In genomic region chr16:11372073-11372923, GRCh38 we compare ENCODE assay signal across 15 cellular contexts. TPM values are rescaled to one million over a fixed set of nuclear protein-coding genes. Genes with fewer than 3 reads are reported as not detected.
DNase-seq lines count a peak whose midpoint lies in the region; ATAC-seq and TF ChIP-seq lines count a peak whose summit lies in the region.
"Had no signal": no experiment of that assay in that cellular context is flagged by ENCODE, and none has a peak within 500 bp of the region (broad histone marks: within the 10 kb centered on the region; RNA-seq: fewer than 3 reads in every experiment).

No MANE protein-coding gene starts in this region.

- H3K4me1 Mint-ChIP-seq in GM23338 (peaks cover 16% of the 10 kb centered on the region), brain (peaks cover 31% of the 10 kb centered on the region), nephron (peaks cover 31% of the 10 kb centered on the region)

- intact Hi-C loops in A673 (cut with micrococcal nuclease; ENCODE audit: unreplicated experiment) = no loop called here

- H3K36me3 Mint-ChIP-seq in GM23338 (ENCODE audit: low read depth) = no peaks in the 10 kb centered on the region
- no peaks in the 10 kb centered on the region for H3K36me3 Mint-ChIP-seq in brain
- no peaks in the 10 kb centered on the region for H3K36me3 Mint-ChIP-seq in nephron (ENCODE audit: low read depth)

- H3K27me3 Mint-ChIP-seq in GM23338 (ENCODE audit: insufficient read depth, low read depth, poor library complexity) (peaks cover 6% of the 10 kb centered on the region), brain (peaks cover 2% of the 10 kb centered on the region), nephron (ENCODE audit: low read depth) (no peaks in the 10 kb centered on the region)

- POLR2A ChIA-PET in A673 (lab: Charles Lee; ENCODE audit: low non-redundant PET) = no interaction called here

- no peak overlapping the region for H3K4me3 Mint-ChIP-seq in GM23338
- H3K4me3 Mint-ChIP-seq in brain = no peak overlapping the region
- no peak overlapping the region for H3K4me3 Mint-ChIP-seq in nephron
- H3K4me3 Mint-ChIP-seq: activated T-helper 1 cell treated with anti-CD3 and anti-CD28 coated beads, Interleukin-12 subunit alpha, Interleukin-12 subunit beta, Interleukin-2, Interleukin-4 antibody, amounts not matched to agents 30 ng/mL and 10 ng/mL and 1 ng/mL, durations not matched to agents 14 hours and 24 hours and 36 hours had no signal

- H3K4me3 ChIP-seq in A673 (ENCODE audit: low read depth, low read length, poor library complexity, severe bottlenecking) (no peak overlapping the region), GM23338 (no peak overlapping the region)
- H3K4me3 ChIP-seq: esophagus squamous epithelium, GM12878, right lobe of liver had no signal

- H3F3A ChIP-seq in GM23338 (replicated peaks; ENCODE audit: low read depth) = peaks cover 5% of the 10 kb centered on the region; the same call in 1 of the 2 replicates

- H3K36me3 ChIP-seq in A673 (ENCODE audit: insufficient read depth, low read length, poor library complexity, severe bottlenecking) (no peaks in the 10 kb centered on the region), GM23338 (ENCODE audit: insufficient read depth) (no peaks in the 10 kb centered on the region)
- H3K36me3 ChIP-seq: esophagus squamous epithelium, right lobe of liver had no signal

- no peak overlapping the region for H3K27ac Mint-ChIP-seq in GM23338
- H3K27ac Mint-ChIP-seq in brain = peak overlapping the region in 3 of 5 experiments; percentile 40 to 87 (median 59)
- H3K27ac Mint-ChIP-seq in nephron = peak overlapping the region; percentile 86 to 90 (median 87)
- H3K27ac Mint-ChIP-seq: activated T-helper 1 cell treated with anti-CD3 and anti-CD28 coated beads, Interleukin-12 subunit alpha, Interleukin-12 subunit beta, Interleukin-2, Interleukin-4 antibody, amounts not matched to agents 30 ng/mL and 10 ng/mL and 1 ng/mL, durations not matched to agents 14 hours and 24 hours and 36 hours had no signal

- no peaks in the 10 kb centered on the region for H3K9me2 ChIP-seq in GM23338 (ENCODE audit: insufficient read depth)

- BruUV-seq in A673 (replicated peaks; lab: Mats Ljungman, UMichigan) = no TSS peak

- CTCF ChIA-PET in A673 (lab: Charles Lee) = interaction anchor here (0.6 to 0.8 kb wide), 2 partner anchors 14 to 16 kb away, joined by 3 to 4 read pairs; no protein-coding TSS in a partner anchor

- H3K4me1 ChIP-seq in A673 (ENCODE audit: insufficient read depth, low read length, poor library complexity, severe bottlenecking) (no peaks in the 10 kb centered on the region), GM23338 (ENCODE audit: insufficient read depth) (no peaks in the 10 kb centered on the region; the same call in 1 of the 2 replicates)
- H3K4me1 ChIP-seq: esophagus squamous epithelium, right lobe of liver had no signal

- H2AFZ ChIP-seq in GM23338 = no peak overlapping the region

- H3K27me3 ChIP-seq in A673 (replicated peaks; ENCODE audit: insufficient read depth, low read depth, low read length, poor library complexity) (no peaks in the 10 kb centered on the region), GM23338 (ENCODE audit: insufficient read depth) (no peaks in the 10 kb centered on the region)
- H3K27me3 ChIP-seq: esophagus squamous epithelium, right lobe of liver had no signal

- H3K27ac ChIP-seq in A673 (ENCODE audit: low read depth, low read length, poor library complexity, severe bottlenecking) (peak overlapping the region; percentile 45), GM23338 (ENCODE audit: low read depth) (peak overlapping the region; percentile 26; the same call in 1 of the 2 replicates)
- H3K27ac ChIP-seq: esophagus squamous epithelium, right lobe of liver, VCaP had no signal

- H4K20me1 ChIP-seq in GM23338 (replicated peaks; ENCODE audit: insufficient read depth) = no peaks in the 10 kb centered on the region

- no peaks in the 10 kb centered on the region for H3K79me2 ChIP-seq in GM23338 (replicated peaks; ENCODE audit: insufficient read depth)

- ATAC-seq in GM23338 (peak; percentile 26), GM19463 (IDR thresholded peaks at IDR 0.05; ENCODE audit: unreplicated experiment) (no peak), GM18867 (IDR thresholded peaks at IDR 0.05; ENCODE audit: unreplicated experiment) (no peak)

- DNase-seq in A673 (ENCODE audit: low spot score) (no peak), GM23338 (ENCODE audit: low spot score) (no peak), HUDEP-2 (lab: John Stamatoyannopoulos, UW; ENCODE audit: unreplicated experiment in 76 of 76) (no peak), SHP77 treated with DMSO at 0.1 percent for 48 hours (lab: John Stamatoyannopoulos, UW) (no peak)
- DNase-seq: esophagus squamous epithelium; NCI-H1417 treated with DMSO at 0.1 percent for 48 hours; NK-92 treated with Interleukin-12 subunit alpha and Interleukin-12 subunit beta, amount 100 ng/mL, for 24 hours had no signal

- no peak overlapping the region for H3K4me2 ChIP-seq in GM23338

- H3K9me3 Mint-ChIP-seq in GM23338 (no peaks in the 10 kb centered on the region), brain (peaks cover 0 to 3% (median 0%) of the 10 kb centered on the region in 5 experiments), nephron (no peaks in the 10 kb centered on the region)
- H3K9me3 Mint-ChIP-seq: activated T-helper 1 cell treated with anti-CD3 and anti-CD28 coated beads, Interleukin-12 subunit alpha, Interleukin-12 subunit beta, Interleukin-2, Interleukin-4 antibody, amounts not matched to agents 30 ng/mL and 10 ng/mL and 1 ng/mL, durations not matched to agents 14 hours and 24 hours and 36 hours had no signal

- no peaks in the 10 kb centered on the region for H3K9me3 ChIP-seq in A673 (ENCODE audit: low read depth, low read length, poor library complexity, severe bottlenecking)
- H3K9me3 ChIP-seq: esophagus squamous epithelium, right lobe of liver had no signal

- TF ChIP-seq CTCF in A673 (conservative IDR thresholded peaks at IDR 0.05; ENCODE audit: low read depth, low read length) (no peak), GM23338 (conservative IDR thresholded peaks at IDR 0.05; ENCODE audit: low read depth in 2 of 2) (no peak; a peak in 1 of 4 replicates), brain (conservative IDR thresholded peaks at IDR 0.05) (no peak), nephron (IDR thresholded peaks at IDR 0.05; ENCODE audit: unreplicated experiment in 3 of 3) (no peak)

TF ChIP-seq in GM23338, 12 proteins besides CTCF, POLR2A, EP300 and RAD21:
- TF ChIP-seq NANOG (IDR thresholded peaks at IDR 0.05; ENCODE audit: borderline replicate concordance) = no peak

RNA-seq across cellular contexts. Expression of gene RMI2, which starts 27.0 kb away (rescaled TPM):
- total RNA-seq in A673 (2021) = 28.5 and 38.4 TPM in 2 replicates
- 98.2 and 120 TPM in 2 replicates for total RNA-seq in GM23338 (2014; rRNA removed; shearing (Covaris generic))
- polyA plus RNA-seq in GM23338 (2016; fragmentation: Nextera tagmentation; extraction: Ambion mirVana) (103 and 108 TPM in 2 replicates), brain (ENCODE audit: insufficient read depth, low read depth, low replicate concordance) (43.1 TPM)
